8 cellular contexts compared by ENCODE assay signal in genomic region chr18:50307400-50307737, GRCh38. TPM values are rescaled to one million over a fixed set of nuclear protein-coding genes. Genes with fewer than 3 reads are reported as not detected.
DNase-seq lines count a peak whose midpoint lies in the region; ATAC-seq and TF ChIP-seq lines count a peak whose summit lies in the region.

No MANE protein-coding gene starts in this region.

- no peak overlapping the region for H2BK15ac ChIP-seq in IMR-90 (ENCODE audit: low read depth, low read length)

- no peaks in the 10 kb centered on the region; a peak in 1 of 4 replicates for H3K79me1 ChIP-seq in IMR-90 (ENCODE audit: low read depth in 1 of 2, low read length in 2 of 2)

- H3K27ac Mint-ChIP-seq in naive thymus-derived CD4-positive, alpha-beta T cell: peak overlapping the region; percentile 52 to 93 (median 82)

- H3K56ac ChIP-seq in IMR-90 (ENCODE audit: extremely low read depth, insufficient read depth, low read length): no peak overlapping the region

- peak overlapping the region; percentile 95 for H2AFZ ChIP-seq in IMR-90 (replicated peaks; ENCODE audit: low read length, poor library complexity)

- peak overlapping the region; percentile 84 for H2AK9ac ChIP-seq in IMR-90 (replicated peaks; ENCODE audit: low read depth, low read length, poor library complexity)

- H3K14ac ChIP-seq in IMR-90 (replicated peaks; ENCODE audit: low read depth, low read length): peak overlapping the region; percentile 67; the same call in 1 of the 2 replicates

- peaks cover 0 to 11% (median 0%) of the 10 kb centered on the region in 11 donors for H3K9me3 Mint-ChIP-seq in naive thymus-derived CD4-positive, alpha-beta T cell

- peak overlapping the region; percentile 76 to 97 (median 92) for H3K4me3 Mint-ChIP-seq in naive thymus-derived CD4-positive, alpha-beta T cell

- H4K5ac ChIP-seq in IMR-90 (ENCODE audit: low read depth, low read length): no peak overlapping the region

- no peak for TF ChIP-seq RAD21 in IMR-90 (IDR thresholded peaks at IDR 0.05; ENCODE audit: low read length)

- CTCF ChIA-PET in BJ (lab: Yijun Ruan, JAX) (no interaction called here), IMR-90 (lab: Yijun Ruan, JAX) (no interaction called here)
- CTCF ChIA-PET in naive thymus-derived CD4-positive, alpha-beta T cell (lab: Charles Lee): interaction anchor here (0.7 kb wide), 1 partner anchor 847 kb away, joined by 4 read pairs; the partner anchor contains the start of gene DYM

- peaks cover 0 to 40% (median 24%) of the 10 kb centered on the region in 5 donors for H3K27me3 Mint-ChIP-seq in naive thymus-derived CD4-positive, alpha-beta T cell

- H4K20me1 ChIP-seq in IMR-90 (ENCODE audit: insufficient read depth, low read length): no peaks in the 10 kb centered on the region

- H2BK120ac ChIP-seq in IMR-90 (ENCODE audit: low read depth, low read length): no peak overlapping the region

- H3K18ac ChIP-seq in IMR-90 (ENCODE audit: low read depth, low read length): no peak overlapping the region

- peaks cover 0 to 10% (median 0%) of the 10 kb centered on the region in 5 donors for H3K36me3 Mint-ChIP-seq in naive thymus-derived CD4-positive, alpha-beta T cell

- H3K27me3 ChIP-seq in BJ (ENCODE audit: control insufficient read depth, insufficient read depth, low read length): no peaks in the 10 kb centered on the region
- peaks cover 3% of the 10 kb centered on the region for H3K27me3 ChIP-seq in IMR-90 (ENCODE audit: control insufficient read depth, insufficient read depth, low read length)
- H3K27me3 ChIP-seq in colonic mucosa: no peaks in the 10 kb centered on the region
- peaks cover 0 to 3% of the 10 kb centered on the region in 2 donors for H3K27me3 ChIP-seq in naive thymus-derived CD4-positive, alpha-beta T cell (ENCODE audit: control insufficient read depth in 2 of 2, insufficient read depth in 2 of 2, low read length in 2 of 2)

- H3K27ac ChIP-seq in IMR-90 (ENCODE audit: insufficient read depth, low read length) (no peak overlapping the region), colonic mucosa (no peak overlapping the region)
- peak overlapping the region; percentile 65 for H3K27ac ChIP-seq in naive thymus-derived CD4-positive, alpha-beta T cell (ENCODE audit: low read depth, low read length)

- H3K9ac ChIP-seq in IMR-90 (ENCODE audit: low read depth, low read length) (peak overlapping the region; percentile 22), colonic mucosa (ENCODE audit: low read depth in 2 of 2, low read length in 2 of 2) (peak overlapping the region in 1 of 2 donors; percentile 24)

- H3K4me3 ChIP-seq in BJ (ENCODE audit: low read depth, low read length): peak overlapping the region; percentile 57
- peak overlapping the region; percentile 42 for H3K4me3 ChIP-seq in IMR-90 (ENCODE audit: insufficient read depth, low read depth, low read length)
- H3K4me3 ChIP-seq in colonic mucosa: peak overlapping the region; percentile 37
- peak overlapping the region; percentile 45 for H3K4me3 ChIP-seq in naive thymus-derived CD4-positive, alpha-beta T cell (ENCODE audit: low read length)

- ATAC-seq in IMR-90 (ENCODE audit: low read depth): peak; percentile 22; the same call in 1 of the 2 replicates
- no peak for ATAC-seq in naive thymus-derived CD4-positive, alpha-beta T cell

- in situ Hi-C loops in IMR-90 (cut with MboI; ENCODE audit: low sequenced_read_pairs): no loop called here

- peak overlapping the region; percentile 28 to 88; a peak in 3 of 4 replicates for H4K8ac ChIP-seq in IMR-90 (ENCODE audit: low read depth in 2 of 2, low read length in 2 of 2)

- intact Hi-C loops in IMR-90 (cut with micrococcal nuclease): no loop called here
- intact Hi-C loops in colonic mucosa (cut with DNase I): no loop called here
- intact Hi-C loops in naive thymus-derived CD4-positive, alpha-beta T cell (cut with micrococcal nuclease): loop anchor here (1.0 to 5.0 kb wide), 10 partner anchors 9 to 890 kb away; partner anchors contain the start of genes CFAP53 (in 2 of the 2), CXXC1 (in 2 of the 2), MBD1 (in 2 of the 2) and ACAA2 (in 1 of the 2)

- H3K4me1 ChIP-seq in IMR-90 (ENCODE audit: control insufficient read depth, insufficient read depth, low read length) (peaks cover 3% of the 10 kb centered on the region; the same call in 1 of the 2 replicates), colonic mucosa (no peaks in the 10 kb centered on the region)
- peaks cover 0 to 8% of the 10 kb centered on the region in 2 donors for H3K4me1 ChIP-seq in naive thymus-derived CD4-positive, alpha-beta T cell (ENCODE audit: control insufficient read depth in 2 of 2, insufficient read depth in 2 of 2, low read length in 2 of 2)

- H3K9me3 ChIP-seq in IMR-90 (ENCODE audit: control insufficient read depth, insufficient read depth, low read length) (no peaks in the 10 kb centered on the region), colonic mucosa (no peaks in the 10 kb centered on the region)
- H3K9me3 ChIP-seq in naive thymus-derived CD4-positive, alpha-beta T cell (ENCODE audit: control insufficient read depth in 2 of 3, low read length in 3 of 3): no peaks in the 10 kb centered on the region

- BruUV-seq in IMR-90 (replicated peaks; lab: Mats Ljungman, UMichigan): no TSS peak

- H3K23ac ChIP-seq in IMR-90 (ENCODE audit: low read depth, low read length): no peak overlapping the region

- no peak overlapping the region for H2BK5ac ChIP-seq in IMR-90 (ENCODE audit: low read depth, low read length, poor library complexity, severe bottlenecking)

- POLR2A ChIA-PET in BJ (lab: Charles Lee): interaction anchor here (1.0 kb wide), 1 partner anchor 68 kb away, joined by 5 read pairs; the partner anchor contains the start of gene SKA1
- POLR2A ChIA-PET in IMR-90 (lab: Charles Lee; ENCODE audit: unreplicated experiment): interaction anchor here (0.5 kb wide), 1 partner anchor 68 kb away, joined by 3 read pairs; the partner anchor contains the start of gene SKA1
- POLR2A ChIA-PET in naive thymus-derived CD4-positive, alpha-beta T cell (lab: Charles Lee): interaction anchor here (1.3 to 3.6 kb wide), 3 partner anchors 18 to 41 kb away, joined by 4 to 19 read pairs (median 9); partner anchors contain the start of genes CFAP53 and MBD1

- 0 out of 2 replicates have a peak, but pooled peaks cover 3% of the 10 kb centered on the region for H3K9me1 ChIP-seq in IMR-90 (ENCODE audit: insufficient read depth, low read length)

- H3K36me3 ChIP-seq in BJ (ENCODE audit: control insufficient read depth, insufficient read depth, low read length) (no peaks in the 10 kb centered on the region), IMR-90 (ENCODE audit: control insufficient read depth, insufficient read depth, low read length) (no peaks in the 10 kb centered on the region), colonic mucosa (no peaks in the 10 kb centered on the region)
- no peaks in the 10 kb centered on the region for H3K36me3 ChIP-seq in naive thymus-derived CD4-positive, alpha-beta T cell (ENCODE audit: control insufficient read depth in 2 of 3, insufficient read depth in 3 of 3, low read length in 3 of 3)

- H3K4me2 ChIP-seq in IMR-90 (ENCODE audit: low read depth, low read length): peak overlapping the region; percentile 58

- peaks cover 0 to 20% (median 16%) of the 10 kb centered on the region in 7 donors for H3K4me1 Mint-ChIP-seq in naive thymus-derived CD4-positive, alpha-beta T cell

- TF ChIP-seq POLR2A in IMR-90 (IDR thresholded peaks at IDR 0.05; ENCODE audit: low read depth, low read length): no peak

- H2BK20ac ChIP-seq in IMR-90 (ENCODE audit: low read depth, low read length): no peak overlapping the region

- TF ChIP-seq CTCF in BJ (IDR thresholded peaks at IDR 0.05; ENCODE audit: insufficient read depth, low read depth, low read length) (no peak), IMR-90 (conservative IDR thresholded peaks at IDR 0.05; ENCODE audit: low read depth, low read length) (no peak), colonic mucosa (IDR thresholded peaks at IDR 0.05) (no peak), GM20000 (IDR thresholded peaks at IDR 0.05; ENCODE audit: extremely low read depth, missing control alignments) (no peak)

- no peak overlapping the region for H4K91ac ChIP-seq in IMR-90 (ENCODE audit: insufficient read depth, low read depth, low read length)

- dilution Hi-C loops in IMR-90 (cut with HindIII; ENCODE audit: low sequenced_read_pairs, unreplicated experiment): no loop called here

- no peak for DNase-seq in BJ (ENCODE audit: low read depth)
- no peak for DNase-seq in IMR-90
- DNase-seq in colonic mucosa: no peak
- no peak for DNase-seq in naive thymus-derived CD4-positive, alpha-beta T cell
- DNase-seq in NCI-H2227 (lab: John Stamatoyannopoulos, UW; ENCODE audit: unreplicated experiment): no peak
- no peak for DNase-seq in GM20000 (ENCODE audit: low spot score)
- DNase-seq in NCI-H1930 (lab: John Stamatoyannopoulos, UW): no peak
- DNase-seq in hepatic stellate cell (ENCODE audit: low spot score): no peak

- H2AK5ac ChIP-seq in IMR-90 (ENCODE audit: low read depth, low read length): peak overlapping the region; percentile 3; the same call in 1 of the 2 replicates

- no peak overlapping the region; the same call in 1 of the 2 replicates for H3K4ac ChIP-seq in IMR-90 (ENCODE audit: low read depth, low read length)

- 0% methylated on average over 3 of the region's 8 CpGs; no CpG with 5 or more reads in 1 of the 2 experiments for whole genome bisulfite sequencing in IMR-90 (ENCODE audit: extremely low coverage in 2 of 2, insufficient read length in 1 of 2), 2 experiments

RNA-seq across cellular contexts. Expression of gene CXXC1, which starts 19.9 kb away (rescaled TPM):
- polyA plus RNA-seq in BJ (2011; rRNA removed): 29.4 and 51.2 TPM in 2 replicates
- 14.3 and 22.5 TPM in 2 replicates for polyA minus RNA-seq in BJ (2011; rRNA and poly(A)+ RNA removed)
- total RNA-seq in IMR-90 (2012; rRNA removed): 24.0 and 29.4 TPM in 2 replicates
- 66.2 and 81.6 TPM in 2 replicates for polyA plus RNA-seq in IMR-90 (2012; rRNA removed)
- 57.6 and 61.0 TPM in 2 replicates for polyA plus RNA-seq in IMR-90 (2012; cell fraction: cytosol; rRNA removed)
- polyA plus RNA-seq in IMR-90 (2012; cell fraction: nucleus; rRNA removed; ENCODE audit: low replicate concordance): 342 and 639 TPM in 2 replicates
- 100 to 1,000 TPM in 1 of 2 donors, 10 to 100 TPM in 1; 46.1 to 102 TPM for total RNA-seq in colonic mucosa
- 100 to 1,000 TPM; 141 to 197 (median 155) TPM for total RNA-seq in naive thymus-derived CD4-positive, alpha-beta T cell
- 100 to 1,000 TPM in 1 of 2 donors, 10 to 100 TPM in 1; 78.3 to 111 TPM for polyA plus RNA-seq in naive thymus-derived CD4-positive, alpha-beta T cell

RNA-seq across cellular contexts. Expression of gene MBD1, which starts 26.0 kb away (rescaled TPM):
- polyA plus RNA-seq in BJ (2011; rRNA removed) (36.0 and 54.4 TPM in 2 replicates), IMR-90 (2012; rRNA removed) (56.5 and 61.3 TPM in 2 replicates)
- 33.7 and 41.6 TPM in 2 replicates for polyA minus RNA-seq in BJ (2011; rRNA and poly(A)+ RNA removed)
- total RNA-seq in IMR-90 (2012; rRNA removed) (31.7 TPM in 2 replicates), colonic mucosa (10 to 100 TPM; 54.2 to 92.3 TPM)
- 50.3 and 57.0 TPM in 2 replicates for polyA plus RNA-seq in IMR-90 (2012; cell fraction: cytosol; rRNA removed)
- 228 and 398 TPM in 2 replicates for polyA plus RNA-seq in IMR-90 (2012; cell fraction: nucleus; rRNA removed; ENCODE audit: low replicate concordance)
- total RNA-seq in naive thymus-derived CD4-positive, alpha-beta T cell: 100 to 1,000 TPM in 4 of 5 experiments, 10 to 100 TPM in 1; 97.5 to 158 (median 118) TPM
- 10 to 100 TPM; 26.1 to 46.1 TPM for polyA plus RNA-seq in naive thymus-derived CD4-positive, alpha-beta T cell

RNA-seq across cellular contexts. Expression of gene CFAP53, which starts 41.1 kb away (rescaled TPM):
- polyA plus RNA-seq in BJ (2011; rRNA removed) (0.17 and 0.33 TPM in 2 replicates), IMR-90 (2012; rRNA removed) (0.12 and 0.22 TPM in 2 replicates)
- polyA minus RNA-seq in BJ (2011; rRNA and poly(A)+ RNA removed): 0.15 TPM in 1 of 2 replicates, not detected in the other
- total RNA-seq in IMR-90 (2012; rRNA removed) (under 0.01 TPM in 2 replicates), colonic mucosa (under 1 TPM; 0.16 to 0.44 TPM)
- 0.08 and 0.12 TPM in 2 replicates for polyA plus RNA-seq in IMR-90 (2012; cell fraction: cytosol; rRNA removed)
- 0.09 TPM in 1 of 2 replicates, not detected in the other for polyA plus RNA-seq in IMR-90 (2012; cell fraction: nucleus; rRNA removed; ENCODE audit: low replicate concordance)
- total RNA-seq in naive thymus-derived CD4-positive, alpha-beta T cell: 1 to 10 TPM in 1 of 5 experiments, under 1 TPM in 4; 0.19 to 1.8 (median 0.64) TPM
- under 1 TPM in 1 of 2 donors, not detected in 1; 0.09 TPM for polyA plus RNA-seq in naive thymus-derived CD4-positive, alpha-beta T cell

Comparison
In these comparisons a context has a peak if more than half of its experiments do, and no peak if none do; other contexts are left out.
1. intact Hi-C loops: an anchor here in naive thymus-derived CD4-positive, alpha-beta T cell (1.0 to 5.0 kb wide); none called in IMR-90 and colonic mucosa.